Comparison of ENCODE assay signal across 28 cellular contexts in the genomic region with DNA sequence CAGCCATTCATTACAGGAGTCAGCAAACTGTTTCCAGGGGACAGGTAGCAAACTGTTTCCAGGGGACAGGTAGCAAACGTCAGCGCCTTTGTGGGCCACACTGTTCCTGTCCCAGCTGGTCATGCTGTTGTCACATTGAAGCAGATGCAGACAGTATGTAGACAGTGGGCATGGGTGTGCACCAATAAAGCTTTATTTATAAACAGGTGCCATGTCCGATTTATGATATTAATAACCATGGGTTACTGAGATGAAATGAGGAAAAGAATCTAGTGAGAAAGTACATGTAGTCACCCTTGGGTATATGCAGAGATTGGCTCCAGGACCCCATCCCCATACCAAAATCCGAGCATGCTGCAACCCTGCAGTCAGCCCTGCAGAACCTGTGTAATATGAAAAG.
"Had no signal": no experiment of that assay in that cellular context is flagged by ENCODE, and none has a peak within 500 bp of the region (broad histone marks: within the 10 kb centered on the region; RNA-seq: fewer than 3 reads in every experiment).

No MANE protein-coding gene starts in this region.

- H2AFZ ChIP-seq: hepatocyte had no signal

- H3K4me3 Mint-ChIP-seq: naive thymus-derived CD4-positive, alpha-beta T cell; nephron; stimulated activated naive CD8-positive, alpha-beta T cell treated with anti-CD3 and anti-CD28 coated beads, Interleukin-15, amount 100 ng/mL, for 72 hours had no signal

- H3K4me2 ChIP-seq: hepatocyte, smooth muscle cell had no signal

- FAIRE-seq: kidney had no signal

- H3K27ac ChIP-seq: dorsolateral prefrontal cortex, epithelial cell of prostate, gastroesophageal sphincter, heart left ventricle, left lung, prostate gland, right atrium auricular region, suprapubic skin, transverse colon, vagina had no signal

- H3K9me3 ChIP-seq: gastroesophageal sphincter, heart left ventricle, left lung, prostate gland, right atrium auricular region, suprapubic skin, transverse colon, vagina had no signal

- H3K27me3 ChIP-seq: dorsolateral prefrontal cortex, gastroesophageal sphincter, heart left ventricle, hepatocyte, left lung, right atrium auricular region, suprapubic skin, transverse colon, vagina had no signal

- H3K4me3 ChIP-seq: dorsolateral prefrontal cortex, gastroesophageal sphincter, heart left ventricle, hepatocyte, left lung, prostate gland, right atrium auricular region, smooth muscle cell, suprapubic skin, transverse colon, vagina had no signal

- H3K36me3 ChIP-seq: prostate gland had no signal

- DNase-seq: dorsolateral prefrontal cortex; effector CD4-positive, alpha-beta T cell; foreskin fibroblast; heart left ventricle; left lung; mesendoderm; midbrain; naive thymus-derived CD4-positive, alpha-beta T cell; nucleus accumbens; stimulated activated CD4-positive, alpha-beta T cell treated with anti-CD3 and anti-CD28 coated beads, Interleukin-12 subunit alpha, Interleukin-12 subunit beta, amount 100 ng/mL, for 4 hours; stimulated activated CD4-positive, alpha-beta T cell treated with anti-CD3 and anti-CD28 coated beads, Interleukin-1b, Interleukin-23, amount 100 ng/mL, for 48 hours; stimulated activated CD4-positive, alpha-beta T cell treated with anti-CD3 and anti-CD28 coated beads, Interleukin-4, amount 100 ng/mL, for 1 hour; stimulated activated CD8-positive, alpha-beta memory T cell treated with anti-CD3 and anti-CD28 coated beads, Interleukin-4, amount 100 ng/mL, for 48 hours; stimulated activated naive CD4-positive, alpha-beta T cell; stimulated activated naive CD8-positive, alpha-beta T cell treated with anti-CD3 and anti-CD28 coated beads, Interleukin-15, amount 100 ng/mL, for 72 hours; transverse colon had no signal

- H3K27me3 Mint-ChIP-seq: naive thymus-derived CD4-positive, alpha-beta T cell; stimulated activated naive CD8-positive, alpha-beta T cell treated with anti-CD3 and anti-CD28 coated beads, Interleukin-15, amount 100 ng/mL, for 72 hours had no signal

- H3K9me3 Mint-ChIP-seq: nephron; stimulated activated naive CD8-positive, alpha-beta T cell treated with anti-CD3 and anti-CD28 coated beads, Interleukin-15, amount 100 ng/mL, for 72 hours had no signal

- ATAC-seq: esophagus mucosa; gastroesophageal sphincter; heart left ventricle; left lung; naive thymus-derived CD4-positive, alpha-beta T cell; sciatic nerve; stimulated activated naive CD8-positive, alpha-beta T cell treated with anti-CD3 and anti-CD28 coated beads, Interleukin-15, amount 100 ng/mL, for 72 hours had no signal
